ENCODE assay signal across 1 cellular context in genomic region chr5:102771435-102771834, GRCh38.
TF ChIP-seq lines count a peak whose summit lies in the region.

No MANE protein-coding gene starts in this region.

TF ChIP-seq in GM23338, 12 proteins besides CTCF, POLR2A, EP300 and RAD21 (continued from another document):
- no peak for TF ChIP-seq ZNF462 (CRISPR knock-in tag; IDR thresholded peaks at IDR 0.05)
TF ChIP-seq in GM23338: peak in this region for 0.
